16 cellular contexts compared by ENCODE assay signal in genomic region chr1:203640723-203641523, GRCh38. TPM values are rescaled to one million over a fixed set of nuclear protein-coding genes. Genes with fewer than 3 reads are reported as not detected.
DNase-seq lines count a peak whose midpoint lies in the region; ATAC-seq, FAIRE-seq and TF ChIP-seq lines count a peak whose summit lies in the region.
"Had no signal": no experiment of that assay in that cellular context is flagged by ENCODE, and none has a peak within 500 bp of the region (broad histone marks: within the 10 kb centered on the region; RNA-seq: fewer than 3 reads in every experiment).

No MANE protein-coding gene starts in this region.

- H3K4me3 ChIP-seq in BLaER1 treated with 17β-estradiol and CSF1 and Interleukin-3, amounts not matched to agents 10 nM and 100 nM: no peak overlapping the region
- H3K4me3 ChIP-seq in IMR-90 (ENCODE audit: insufficient read depth, low read depth, low read length) (no peak overlapping the region), K562 (no peak overlapping the region), trophoblast cell (ENCODE audit: low read depth, low read length) (no peak overlapping the region)
- H3K4me3 ChIP-seq: mucosa of descending colon had no signal

- no peak for TF ChIP-seq EP300 in K562 (IDR thresholded peaks at IDR 0.05; ENCODE audit: low read length)

- TF ChIP-seq CTCF in IMR-90 (conservative IDR thresholded peaks at IDR 0.05; ENCODE audit: low read depth, low read length): no peak
- TF ChIP-seq CTCF in K562 (IDR thresholded peaks at IDR 0.05 in 2 of 3, conservative IDR thresholded peaks at IDR 0.05 in 1 of 3; ENCODE audit: insufficient read depth in 2 of 3, low read depth in 1 of 3, low read length in 3 of 3): no peak

- H3K14ac ChIP-seq in IMR-90 (replicated peaks; ENCODE audit: low read depth, low read length) (no peak overlapping the region), trophoblast cell (ENCODE audit: low read length) (no peak overlapping the region)

- H4K5ac ChIP-seq in IMR-90 (ENCODE audit: low read depth, low read length): no peak overlapping the region

- no peak overlapping the region for H3K56ac ChIP-seq in IMR-90 (ENCODE audit: extremely low read depth, insufficient read depth, low read length)

- no CpG with 5 or more reads among the region's 5 CpGs for WGBS in IMR-90 (ENCODE audit: extremely low coverage in 2 of 2, insufficient read length in 1 of 2), 2 experiments
- 26% methylated on average over 5 of the region's 5 CpGs for WGBS in K562 (ENCODE audit: insufficient coverage, low coverage, missing lambda C conversion rate)
- no CpG with 5 or more reads among the region's 5 CpGs for WGBS in trophoblast cell (ENCODE audit: extremely low coverage, insufficient coverage, insufficient read length)

- H2BK5ac ChIP-seq in IMR-90 (ENCODE audit: low read depth, low read length, poor library complexity, severe bottlenecking) (no peak overlapping the region), trophoblast cell (ENCODE audit: low read depth, low read length, poor library complexity) (no peak overlapping the region)

- peaks cover 12 to 91% of the 10 kb centered on the region in 2 experiments; a peak in 3 of 4 replicates for H3K79me1 ChIP-seq in IMR-90 (ENCODE audit: low read depth in 1 of 2, low read length in 2 of 2)
- peaks cover 2% of the 10 kb centered on the region for H3K79me1 ChIP-seq in trophoblast cell (ENCODE audit: low read length)

- dilution Hi-C loops in IMR-90 (cut with HindIII; ENCODE audit: low sequenced_read_pairs, unreplicated experiment): no loop called here

- H3K4me2 ChIP-seq in BLaER1 treated with 17β-estradiol and CSF1 and Interleukin-3, amounts not matched to agents 10 nM and 100 nM: peak overlapping the region; percentile 53 to 90 (median 78); a peak in 21 of 22 replicates
- no peak overlapping the region for H3K4me2 ChIP-seq in IMR-90 (ENCODE audit: low read depth, low read length)
- peak overlapping the region; percentile 8; the same call in 1 of the 2 replicates for H3K4me2 ChIP-seq in K562 (ENCODE audit: insufficient read depth, low read length)
- no peak overlapping the region for H3K4me2 ChIP-seq in trophoblast cell (ENCODE audit: low read length)

- H3K79me2 ChIP-seq in K562 (ENCODE audit: control insufficient read depth, insufficient read depth, low read length) (no peaks in the 10 kb centered on the region), trophoblast cell (ENCODE audit: control insufficient read depth, insufficient read depth, low read length, poor library complexity) (peaks cover 22% of the 10 kb centered on the region)

- no peak overlapping the region for H2BK15ac ChIP-seq in IMR-90 (ENCODE audit: low read depth, low read length)

- POLR2A ChIA-PET in IMR-90 (lab: Charles Lee; ENCODE audit: unreplicated experiment) (no interaction called here), K562 (lab: Yijun Ruan, JAX) (interaction anchor here (0.6 to 3.5 kb wide), 7 partner anchors 9 to 50 kb away, joined by 3 to 14 read pairs (median 4); partner anchors contain the start of gene ATP2B4)

- no peak overlapping the region for H2AK9ac ChIP-seq in IMR-90 (replicated peaks; ENCODE audit: low read depth, low read length, poor library complexity)

- H2BK12ac ChIP-seq in trophoblast cell (ENCODE audit: low read length): no peak overlapping the region

- ATAC-seq in IMR-90 (ENCODE audit: low read depth) (no peak), K562 (peak; percentile 44), HG03571 (IDR thresholded peaks at IDR 0.05; ENCODE audit: unreplicated experiment) (no peak), GM18907 (IDR thresholded peaks at IDR 0.05; ENCODE audit: unreplicated experiment) (no peak)
- ATAC-seq: mucosa of descending colon had no signal

- no peak overlapping the region for H2BK120ac ChIP-seq in IMR-90 (ENCODE audit: low read depth, low read length)
- no peak overlapping the region for H2BK120ac ChIP-seq in trophoblast cell (ENCODE audit: insufficient read depth, low read length, poor library complexity)

- 0 out of 22 replicates have a peak overlapping the region, but pooled peaks of 1 of the 11 experiments have one; percentile 4 for H3K9ac ChIP-seq in BLaER1 treated with 17β-estradiol and CSF1 and Interleukin-3, amounts not matched to agents 10 nM and 100 nM
- H3K9ac ChIP-seq in IMR-90 (ENCODE audit: low read depth, low read length) (no peak overlapping the region), K562 (ENCODE audit: insufficient read depth in 1 of 2, low read depth in 2 of 2, low read length in 2 of 2) (peak overlapping the region in 1 of 2 experiments; percentile 51; a peak in 1 of 4 replicates), trophoblast cell (ENCODE audit: low read length) (peak overlapping the region; percentile 2)

- no peaks in the 10 kb centered on the region for H3K27me3 ChIP-seq in BLaER1 treated with 17β-estradiol and CSF1 and Interleukin-3, amounts not matched to agents 10 nM and 100 nM
- H3K27me3 ChIP-seq in IMR-90 (ENCODE audit: control insufficient read depth, insufficient read depth, low read length): no peaks in the 10 kb centered on the region
- H3K27me3 ChIP-seq in K562 (ENCODE audit: control insufficient read depth in 2 of 2, insufficient read depth in 2 of 2, low read length in 2 of 2): no peaks in the 10 kb centered on the region; a peak in 1 of 5 replicates
- H3K27me3 ChIP-seq in trophoblast cell (ENCODE audit: insufficient read depth, low read length): no peaks in the 10 kb centered on the region

- H4K91ac ChIP-seq in IMR-90 (ENCODE audit: insufficient read depth, low read depth, low read length) (no peak overlapping the region), trophoblast cell (ENCODE audit: low read depth, low read length) (no peak overlapping the region)

- TF ChIP-seq RAD21 in IMR-90 (IDR thresholded peaks at IDR 0.05; ENCODE audit: low read length) (no peak), K562 (CRISPR knock-in tag; conservative IDR thresholded peaks at IDR 0.05 in 1 of 2, IDR thresholded peaks at IDR 0.05 in 1 of 2) (0 out of 4 replicates have a peak, but pooled peaks of 1 of the 2 experiments have one; percentile 1)

- peak overlapping the region in 5 of 11 experiments; percentile 15 to 51 (median 19); a peak in 6 of 22 replicates for H3K27ac ChIP-seq in BLaER1 treated with 17β-estradiol and CSF1 and Interleukin-3, amounts not matched to agents 10 nM and 100 nM
- no peak overlapping the region for H3K27ac ChIP-seq in IMR-90 (ENCODE audit: insufficient read depth, low read length)
- no peak overlapping the region for H3K27ac ChIP-seq in K562 (ENCODE audit: extremely low read depth, low read depth, low read length)
- H3K27ac ChIP-seq in trophoblast cell (ENCODE audit: low read depth, low read length): no peak overlapping the region

- no peak overlapping the region for H4K12ac ChIP-seq in trophoblast cell (ENCODE audit: low read depth, low read length)

- CTCF ChIA-PET in IMR-90 (lab: Yijun Ruan, JAX): interaction anchor here (0.9 kb wide), 1 partner anchor 48 kb away, joined by 3 read pairs; no protein-coding TSS in a partner anchor
- CTCF ChIA-PET in K562 (lab: Yijun Ruan, JAX; ENCODE audit: low intra/inter-chr PET ratio): no interaction called here

- peaks cover 11 to 51% (median 30%) of the 10 kb centered on the region in 11 experiments; a peak in 20 of 22 replicates for H3K36me3 ChIP-seq in BLaER1 treated with 17β-estradiol and CSF1 and Interleukin-3, amounts not matched to agents 10 nM and 100 nM
- H3K36me3 ChIP-seq in IMR-90 (ENCODE audit: control insufficient read depth, insufficient read depth, low read length) (peaks cover 19% of the 10 kb centered on the region), K562 (ENCODE audit: control insufficient read depth, insufficient read depth, low read length) (no peaks in the 10 kb centered on the region), trophoblast cell (ENCODE audit: control insufficient read depth in 1 of 2, insufficient read depth in 2 of 2, low read length in 2 of 2) (peaks cover 40 to 56% of the 10 kb centered on the region in 2 experiments)

- TF ChIP-seq POLR2A in IMR-90 (IDR thresholded peaks at IDR 0.05; ENCODE audit: low read depth, low read length): no peak
- no peak for TF ChIP-seq POLR2A in K562 (conservative IDR thresholded peaks at IDR 0.05)

- FAIRE-seq in K562 (lab: Jason Lieb, UNC): no peak
- FAIRE-seq: endothelial cell of umbilical vein had no signal

- H3K18ac ChIP-seq in IMR-90 (ENCODE audit: low read depth, low read length): no peak overlapping the region
- H3K18ac ChIP-seq in trophoblast cell (ENCODE audit: low read length): no peak overlapping the region

- no peak overlapping the region for H2BK20ac ChIP-seq in IMR-90 (ENCODE audit: low read depth, low read length)

- BruUV-seq in IMR-90 (replicated peaks; lab: Mats Ljungman, UMichigan) (no TSS peak), K562 (replicated peaks; lab: Mats Ljungman, UMichigan) (no TSS peak)

- H4K8ac ChIP-seq in IMR-90 (ENCODE audit: low read depth in 2 of 2, low read length in 2 of 2) (no peak overlapping the region), trophoblast cell (ENCODE audit: low read depth, low read length) (no peak overlapping the region)

- H3K4me1 ChIP-seq in BLaER1 treated with 17β-estradiol and CSF1 and Interleukin-3, amounts not matched to agents 10 nM and 100 nM: peaks cover 45 to 66% (median 51%) of the 10 kb centered on the region in 10 experiments
- H3K4me1 ChIP-seq in IMR-90 (ENCODE audit: control insufficient read depth, insufficient read depth, low read length) (peaks cover 34% of the 10 kb centered on the region), K562 (replicated peaks in 1 of 2; ENCODE audit: control insufficient read depth in 2 of 2, insufficient read depth in 2 of 2, low read length in 2 of 2) (peaks cover 11 to 33% of the 10 kb centered on the region in 2 experiments; a peak in 4 of 5 replicates), trophoblast cell (ENCODE audit: control insufficient read depth in 1 of 2, insufficient read depth in 2 of 2, low read length in 2 of 2) (peaks cover 7 to 19% of the 10 kb centered on the region in 2 experiments)

- H3K9me1 ChIP-seq in IMR-90 (ENCODE audit: insufficient read depth, low read length) (peaks cover 64% of the 10 kb centered on the region), K562 (ENCODE audit: control insufficient read depth, insufficient read depth, low read length) (no peaks in the 10 kb centered on the region)

- H4K20me1 ChIP-seq in BLaER1 treated with 17β-estradiol and CSF1 and Interleukin-3, amounts not matched to agents 10 nM and 100 nM: peaks cover 22 to 99% (median 89%) of the 10 kb centered on the region in 11 experiments; a peak in 18 of 22 replicates
- peaks cover 96% of the 10 kb centered on the region for H4K20me1 ChIP-seq in IMR-90 (ENCODE audit: insufficient read depth, low read length)
- no peaks in the 10 kb centered on the region for H4K20me1 ChIP-seq in K562 (replicated peaks; ENCODE audit: control insufficient read depth, insufficient read depth, low read length)

- no peak overlapping the region for H2AK5ac ChIP-seq in IMR-90 (ENCODE audit: low read depth, low read length)
- H2AK5ac ChIP-seq in trophoblast cell (ENCODE audit: low read length): no peak overlapping the region

- DNase-seq in IMR-90: no peak
- peak; percentile 37 to 53 (median 45) for DNase-seq in K562 (ENCODE audit: extremely low read depth in 1 of 4, low spot score in 3 of 4)
- no peak for DNase-seq in trophoblast cell
- DNase-seq in NCI-H526 (lab: John Stamatoyannopoulos, UW): no peak
- no peak for DNase-seq in SKM-1 treated with dmso at 0.1 percent for 144 hours (lab: John Stamatoyannopoulos, UW; ENCODE audit: unreplicated experiment)
- DNase-seq: cortex of kidney; foreskin melanocyte; mucosa of descending colon; NCI-H1436 treated with DMSO at 0.1 percent for 48 hours; nucleus accumbens; SHP77 treated with DMSO at 0.1 percent for 48 hours; stimulated activated CD4-positive, alpha-beta T cell treated with anti-CD3 and anti-CD28 coated beads, Interleukin-1b, Interleukin-23, amount 100 ng/mL, for 48 hours had no signal

- intact Hi-C loops in IMR-90 (cut with micrococcal nuclease) (no loop called here), K562 (cut with micrococcal nuclease) (no loop called here)

- no peaks in the 10 kb centered on the region for H3K9me3 ChIP-seq in BLaER1 treated with 17β-estradiol and CSF1 and Interleukin-3, amounts not matched to agents 10 nM and 100 nM (replicated peaks in 1 of 11)
- H3K9me3 ChIP-seq in IMR-90 (ENCODE audit: control insufficient read depth, insufficient read depth, low read length) (no peaks in the 10 kb centered on the region), K562 (replicated peaks; ENCODE audit: control insufficient read depth, insufficient read depth, low read depth, low read length) (no peaks in the 10 kb centered on the region), trophoblast cell (ENCODE audit: insufficient read depth, low read depth, low read length) (no peaks in the 10 kb centered on the region)
- H3K9me3 ChIP-seq: mucosa of descending colon had no signal

- in situ Hi-C loops in IMR-90 (cut with MboI; ENCODE audit: low sequenced_read_pairs) (no loop called here), K562 (cut with MboI) (no loop called here)

- H3K4ac ChIP-seq in IMR-90 (ENCODE audit: low read depth, low read length) (no peak overlapping the region), trophoblast cell (ENCODE audit: low read depth, low read length) (peak overlapping the region; percentile 22)

- H2AFZ ChIP-seq in IMR-90 (replicated peaks; ENCODE audit: low read length, poor library complexity) (no peak overlapping the region), K562 (ENCODE audit: low read depth, low read length) (peak overlapping the region; percentile 10; the same call in 1 of the 2 replicates), trophoblast cell (ENCODE audit: insufficient read depth, low read length, poor library complexity) (no peak overlapping the region)

- H3K23ac ChIP-seq in IMR-90 (ENCODE audit: low read depth, low read length): peak overlapping the region; percentile 56; the same call in 1 of the 2 replicates
- no peak overlapping the region for H3K23ac ChIP-seq in trophoblast cell (ENCODE audit: low read length)

RNA-seq across cellular contexts. Expression of gene ATP2B4, which starts 14.3 kb away (rescaled TPM):
- total RNA-seq in IMR-90 (2012; rRNA removed): 290 and 311 TPM in 2 replicates
- polyA plus RNA-seq in IMR-90 (2012; rRNA removed): 172 TPM in 2 replicates
- 65.5 and 87.1 TPM in 2 replicates for polyA plus RNA-seq in IMR-90 (2012; cell fraction: cytosol; rRNA removed)
- 90.6 and 259 TPM in 2 replicates for polyA plus RNA-seq in IMR-90 (2012; cell fraction: nucleus; rRNA removed; ENCODE audit: low replicate concordance)
- 99.9 and 127 TPM in 2 replicates for total RNA-seq in K562 (2011; cell fraction: chromatin; rRNA removed; ENCODE audit: low replicate concordance)
- 72.9 and 73.4 TPM in 2 replicates for total RNA-seq in K562 (2011; cell fraction: nucleolus; rRNA removed)
- total RNA-seq in K562 (2011; cell fraction: nucleoplasm; rRNA removed): 89.0 and 95.0 TPM in 2 replicates
- total RNA-seq in K562 (2014; rRNA removed): 15.6 and 16.2 TPM in 2 replicates
- total RNA-seq in K562 (2014; rRNA removed; fragmentation: Illumina TruSeq; extraction: Trizol): 18.2 and 19.7 TPM in 2 replicates
- 22.8 and 24.3 TPM in 2 replicates for total RNA-seq in K562 (2015; rRNA removed; fragmentation: Illumina TruSeq; extraction: Trizol)
- total RNA-seq in K562 (2021): 24.2 and 26.3 TPM in 2 replicates
- polyA plus RNA-seq in K562 (2011; rRNA removed): 38.5 and 40.6 TPM in 2 replicates
- 22.6 and 31.8 TPM in 2 replicates for polyA plus RNA-seq in K562 (2011; cell fraction: cytosol; rRNA removed)
- polyA plus RNA-seq in K562 (2011; cell fraction: nucleus; rRNA removed): 65.0 and 81.5 TPM in 2 replicates
- 19.0 and 22.9 TPM in 2 replicates for polyA plus RNA-seq in K562 (2012)
- 24.4 and 28.7 TPM in 2 replicates for polyA plus RNA-seq in K562 (2014; fragmentation: Illumina TruSeq; extraction: Trizol)
- polyA plus RNA-seq in K562 (2014; fragmentation: Nextera tagmentation; extraction: Ambion mirVana): 10 to 100 TPM; 10.3 to 11.3 TPM
- 20.2 and 21.7 TPM in 2 replicates for polyA plus RNA-seq in K562 (2014; rRNA removed)
- polyA minus RNA-seq in K562 (2011; rRNA and poly(A)+ RNA removed): 90.3 and 109 TPM in 2 replicates
- polyA minus RNA-seq in K562 (2011; cell fraction: cytosol; rRNA and poly(A)+ RNA removed): 46.4 and 53.4 TPM in 2 replicates
- 27.2 and 48.3 TPM in 2 replicates for polyA minus RNA-seq in K562 (2011; cell fraction: nucleus; rRNA and poly(A)+ RNA removed)
- polyA plus RNA-seq in trophoblast cell (2013): 278 and 279 TPM in 2 replicates

Comparison
In these comparisons a context has a peak if more than half of its experiments do, and no peak if none do; other contexts are left out.
1. H3K4me2 ChIP-seq: peak in BLaER1 treated with 17β-estradiol and CSF1 and Interleukin-3, amounts not matched to agents 10 nM and 100 nM (11 of 11) and K562 (single experiment); none in IMR-90 (single experiment) and trophoblast cell (single experiment).
2. DNase-seq: peak in K562 (4 of 4); none in IMR-90 (single experiment), trophoblast cell (0 of 2), NCI-H526 (0 of 2) and SKM-1 treated with dmso at 0.1 percent for 144 hours (single experiment).